26 cellular contexts compared by ENCODE assay signal in genomic region chr22:36104988-36105387, GRCh38. TPM values are rescaled to one million over a fixed set of nuclear protein-coding genes. Genes with fewer than 3 reads are reported as not detected.
DNase-seq lines count a peak whose midpoint lies in the region; TF ChIP-seq lines count a peak whose summit lies in the region.
"Had no signal": no experiment of that assay in that cellular context is flagged by ENCODE, and none has a peak within 500 bp of the region (broad histone marks: within the 10 kb centered on the region; RNA-seq: fewer than 3 reads in every experiment).

No MANE protein-coding gene starts in this region.

- H3K36me3 ChIP-seq in GM23248 (ENCODE audit: low read depth) (no peaks in the 10 kb centered on the region), brain microvascular endothelial cell (replicated peaks) (no peaks in the 10 kb centered on the region), mesenchymal stem cell (ENCODE audit: control insufficient read depth in 1 of 2, insufficient read depth in 2 of 2, low read depth in 1 of 2, low read length in 2 of 2) (no peaks in the 10 kb centered on the region), WERI-Rb-1 (no peaks in the 10 kb centered on the region)
- H3K36me3 ChIP-seq: ascending aorta, esophagus squamous epithelium, gastrocnemius medialis had no signal

- no peaks in the 10 kb centered on the region for H4K20me1 ChIP-seq in GM23248 (ENCODE audit: insufficient read depth)

- H3K23ac ChIP-seq in mesenchymal stem cell (ENCODE audit: low read length in 2 of 2): no peak overlapping the region

- H3K4me3 ChIP-seq in GM23248: no peak overlapping the region
- H3K4me3 ChIP-seq in brain microvascular endothelial cell (ENCODE audit: low read depth, low read length): no peak overlapping the region
- no peak overlapping the region for H3K4me3 ChIP-seq in mesenchymal stem cell (ENCODE audit: insufficient read depth in 1 of 2, low read depth in 1 of 2, low read length in 2 of 2)
- no peak overlapping the region for H3K4me3 ChIP-seq in WERI-Rb-1 (ENCODE audit: low read depth, low read length)
- H3K4me3 ChIP-seq: ascending aorta, esophagus squamous epithelium, gastrocnemius medialis, skin epidermis had no signal

- H3K9me3 ChIP-seq in GM23248 (ENCODE audit: low read depth): no peaks in the 10 kb centered on the region
- H3K9me3 ChIP-seq in mesenchymal stem cell (ENCODE audit: control insufficient read depth, low read length): peaks cover 6% of the 10 kb centered on the region
- H3K9me3 ChIP-seq in WERI-Rb-1 (ENCODE audit: severe bottlenecking): no peaks in the 10 kb centered on the region
- H3K9me3 ChIP-seq: ascending aorta, esophagus squamous epithelium, gastrocnemius medialis had no signal

- H3K18ac ChIP-seq in mesenchymal stem cell (ENCODE audit: low read depth in 1 of 2, low read length in 2 of 2): no peak overlapping the region

- no peaks in the 10 kb centered on the region for H3K9me2 ChIP-seq in GM23248 (ENCODE audit: insufficient read depth)

- H2BK12ac ChIP-seq in mesenchymal stem cell (ENCODE audit: low read length in 2 of 2): no peak overlapping the region

- H4K8ac ChIP-seq in mesenchymal stem cell (ENCODE audit: low read length): no peak overlapping the region

- in situ Hi-C loops in GM23248 (cut with MboI) (loop anchor here (25.0 kb wide), 1 partner anchor 668 kb away; no protein-coding TSS in a partner anchor), brain microvascular endothelial cell (cut with HindIII; ENCODE audit: low pct_ligation_motif_present, low sequenced_read_pairs) (no loop called here)

- no peak overlapping the region for H2BK120ac ChIP-seq in mesenchymal stem cell (ENCODE audit: low read depth, low read length)

- H3K9ac ChIP-seq in GM23248: no peak overlapping the region
- H3K9ac ChIP-seq in mesenchymal stem cell (ENCODE audit: low read length): no peak overlapping the region

- H3K79me2 ChIP-seq in GM23248 (ENCODE audit: insufficient read depth): no peaks in the 10 kb centered on the region

- no peak overlapping the region for H2BK5ac ChIP-seq in mesenchymal stem cell (ENCODE audit: low read depth, low read length, poor library complexity, severe bottlenecking)

- DNase-seq in GM23248 (peak; percentile 37), LHCN-M2 (ENCODE audit: low read depth) (peak; percentile 33), brain microvascular endothelial cell (peak; percentile 12), mesenchymal stem cell (peak; percentile 35), WERI-Rb-1 (no peak), AG08396 (ENCODE audit: low spot score) (no peak), KG1 (lab: John Stamatoyannopoulos, UW) (no peak)
- no peak for DNase-seq in stimulated activated naive CD4-positive, alpha-beta T cell treated with Interleukin-2 at 50 U/mL for 16 hours (lab: John Stamatoyannopoulos, UW)
- DNase-seq: activated CD4-positive, alpha-beta T cell treated with anti-CD3 and anti-CD28 coated beads for 4 hours; activated CD8-positive, alpha-beta T cell treated with anti-CD3 and anti-CD28 coated beads, Interleukin-2, amount 10 ng/mL, durations not matched to agents 7 days and 5 days; activated effector memory CD4-positive, alpha-beta T cell treated with anti-CD3 and anti-CD28 coated beads, Interleukin-2, amount 50 U/mL, for 16 hours; activated naive CD8-positive, alpha-beta T cell treated with anti-CD3 and anti-CD28 coated beads for 36 hours; caudate nucleus; DMS 273 treated with DMSO at 0.1 percent for 48 hours; esophagus squamous epithelium; gastrocnemius medialis; H9; left cardiac atrium; NCI-H2029; NCI-H2227 treated with DMSO at 0.1 percent for 48 hours; nephron progenitor cell; SIG-M5 had no signal

- no peaks in the 10 kb centered on the region for H3K4me1 ChIP-seq in GM23248 (ENCODE audit: insufficient read depth)
- peaks cover 1% of the 10 kb centered on the region for H3K4me1 ChIP-seq in mesenchymal stem cell (ENCODE audit: control insufficient read depth, insufficient read depth, low read depth, low read length)
- H3K4me1 ChIP-seq: esophagus squamous epithelium, gastrocnemius medialis had no signal

- TF ChIP-seq CTCF in brain microvascular endothelial cell (IDR thresholded peaks at IDR 0.05; ENCODE audit: low read depth, low read length, missing control alignments) (no peak), WERI-Rb-1 (IDR thresholded peaks at IDR 0.05; ENCODE audit: low read depth, low read length) (no peak)

- H4K91ac ChIP-seq in mesenchymal stem cell (ENCODE audit: low read length): no peak overlapping the region

- no peaks in the 10 kb centered on the region for H3F3A ChIP-seq in GM23248 (ENCODE audit: insufficient read depth)

- no peak overlapping the region for H2AK5ac ChIP-seq in mesenchymal stem cell (ENCODE audit: low read length, severe bottlenecking)

- no peak overlapping the region for H3K14ac ChIP-seq in mesenchymal stem cell (ENCODE audit: low read length in 2 of 2)

- no peaks in the 10 kb centered on the region for H3K79me1 ChIP-seq in mesenchymal stem cell (replicated peaks; ENCODE audit: low read length, poor library complexity, severe bottlenecking)

- no peak overlapping the region for H3K4me2 ChIP-seq in GM23248 (ENCODE audit: unreplicated experiment)
- no peak overlapping the region for H3K4me2 ChIP-seq in mesenchymal stem cell (ENCODE audit: low read length, poor library complexity, severe bottlenecking)

- H2AFZ ChIP-seq in GM23248: no peak overlapping the region
- H2AFZ ChIP-seq in mesenchymal stem cell (ENCODE audit: low read depth, low read length): no peak overlapping the region

- H3K27ac ChIP-seq in GM23248: no peak overlapping the region
- H3K27ac ChIP-seq in brain microvascular endothelial cell: no peak overlapping the region
- H3K27ac ChIP-seq in mesenchymal stem cell (ENCODE audit: low read length, poor library complexity, severe bottlenecking): no peak overlapping the region
- H3K27ac ChIP-seq in WERI-Rb-1: no peak overlapping the region
- H3K27ac ChIP-seq: ascending aorta, esophagus squamous epithelium, gastrocnemius medialis, skin epidermis, VCaP had no signal

- 62 to 77% methylated on average over 5 of the region's 5 CpGs for WGBS in GM23248 (ENCODE audit: low coverage in 1 of 2, low lambda C conversion rate in 2 of 2, missing lambda C conversion rate in 2 of 2), 2 experiments
- WGBS in mesenchymal stem cell: 28% methylated on average over 4 of the region's 5 CpGs

- H3K4ac ChIP-seq in mesenchymal stem cell (ENCODE audit: low read depth in 1 of 2, low read length in 2 of 2): no peak overlapping the region

- H3K27me3 ChIP-seq in GM23248 (replicated peaks; ENCODE audit: insufficient read depth) (no peaks in the 10 kb centered on the region), brain microvascular endothelial cell (replicated peaks) (no peaks in the 10 kb centered on the region), mesenchymal stem cell (ENCODE audit: control insufficient read depth in 1 of 2, insufficient read depth in 1 of 2, low read length in 2 of 2) (peaks cover 0 to 2% of the 10 kb centered on the region in 2 experiments), WERI-Rb-1 (ENCODE audit: insufficient read depth, low read depth, severe bottlenecking) (no peaks in the 10 kb centered on the region)
- H3K27me3 ChIP-seq: ascending aorta, gastrocnemius medialis had no signal

- no peak overlapping the region for H2BK15ac ChIP-seq in mesenchymal stem cell (ENCODE audit: low read depth, poor library complexity, severe bottlenecking)

RNA-seq across cellular contexts. Expression of gene APOL3, which starts 55.6 kb away (rescaled TPM):
- total RNA-seq in GM23248 (2014; rRNA removed; shearing (Covaris generic)): 5.5 and 6.2 TPM in 2 replicates
- polyA plus RNA-seq in GM23248 (2016; fragmentation: Nextera tagmentation; extraction: Ambion mirVana): 3.4 and 4.0 TPM in 2 replicates
- 1.5 and 3.2 TPM in 2 replicates for total RNA-seq in LHCN-M2 (2014; rRNA removed)
- polyA plus RNA-seq in LHCN-M2 (2012): 2.3 TPM
- polyA plus RNA-seq in mesenchymal stem cell (2013, experiment 1 of 2): 4.5 TPM
- polyA plus RNA-seq in mesenchymal stem cell (2013, experiment 2 of 2): 4.5 TPM
- total RNA-seq: G401, H9 had no signal

Comparison
In these comparisons a context has a peak if more than half of its experiments do, and no peak if none do; other contexts are left out.
1. DNase-seq: peak in GM23248 (single experiment), LHCN-M2 (single experiment), brain microvascular endothelial cell (single experiment) and mesenchymal stem cell (single experiment); none in WERI-Rb-1 (single experiment), stimulated activated naive CD4-positive, alpha-beta T cell treated with Interleukin-2 at 50 U/mL for 16 hours (single experiment), AG08396 (single experiment) and KG1 (single experiment).